ENCODE assay signal across 8 cellular contexts in the genomic region with DNA sequence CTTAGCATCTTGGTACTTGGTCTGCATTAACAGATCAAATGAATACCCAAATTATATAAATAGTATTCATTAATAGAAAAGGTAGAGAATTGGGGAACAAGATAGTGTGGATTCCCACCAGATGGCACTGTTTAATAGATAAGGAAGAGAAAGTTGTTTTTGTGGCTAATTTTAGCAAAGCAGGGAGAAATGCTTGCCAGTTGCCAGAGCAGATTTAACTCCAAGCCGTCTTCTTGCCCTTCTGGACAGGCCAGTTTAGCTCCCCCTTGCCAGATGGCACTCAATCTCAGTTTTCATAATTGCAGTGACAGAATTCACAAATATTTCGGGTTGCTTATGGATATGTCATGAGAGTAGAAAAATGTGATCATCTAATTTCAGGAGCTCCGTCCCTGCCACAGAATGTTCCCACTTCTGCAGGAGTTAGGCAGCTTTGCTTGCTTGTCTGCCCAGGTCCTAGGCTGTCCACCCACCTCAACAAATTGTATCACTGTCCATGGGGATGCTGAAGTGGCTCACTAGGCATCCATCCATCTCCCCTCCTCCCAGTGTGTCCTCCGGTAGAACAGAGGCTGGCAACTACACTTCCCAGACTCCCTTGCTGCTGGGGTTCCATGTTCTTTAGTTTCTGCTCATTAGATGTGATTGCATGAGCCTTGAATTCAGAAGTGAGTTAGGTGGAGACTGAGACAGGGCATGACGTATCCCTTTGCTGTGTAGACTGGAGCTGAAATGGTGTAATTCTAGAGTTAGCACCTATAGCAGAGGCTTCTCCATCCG.
DNase-seq lines count a peak whose midpoint lies in the region; ATAC-seq and TF ChIP-seq lines count a peak whose summit lies in the region.

No MANE protein-coding gene starts in this region.

- no peaks in the 10 kb centered on the region for H3K9me3 ChIP-seq in MM.1S (replicated peaks; ENCODE audit: insufficient read depth, low read length)
- H3K9me3 ChIP-seq in subcutaneous abdominal adipose tissue (ENCODE audit: control insufficient read depth in 5 of 5, low read length in 5 of 5), result no peaks in the 10 kb centered on the region

- no peaks in the 10 kb centered on the region for H3F3A ChIP-seq in MM.1S (ENCODE audit: insufficient read depth, low read length)

- H3K4me1 ChIP-seq in MM.1S (ENCODE audit: low read length) (no peaks in the 10 kb centered on the region), subcutaneous abdominal adipose tissue (ENCODE audit: control insufficient read depth in 5 of 5, insufficient read depth in 5 of 5, low read length in 5 of 5) (peaks cover 0 to 11% (median 9%) of the 10 kb centered on the region in 5 donors)

- DNase-seq in DMS 273 (lab: John Stamatoyannopoulos, UW; ENCODE audit: unreplicated experiment), result peak; percentile 86
- DNase-seq in MM.1S, result peak; percentile 31
- peak; percentile 65 for DNase-seq in amniotic epithelial cell (ENCODE audit: low read depth)
- peak; percentile 31 for DNase-seq in hepatic stellate cell (ENCODE audit: low spot score)
- no peak for DNase-seq in activated naive CD4-positive, alpha-beta T cell treated with anti-CD3 and anti-CD28 coated beads, Interleukin-2, amount 10 ng/mL, durations not matched to agents 7 days and 5 days

- H3K79me2 ChIP-seq in MM.1S (ENCODE audit: low read length), result no peaks in the 10 kb centered on the region

- H3K36me3 ChIP-seq in MM.1S (replicated peaks; ENCODE audit: insufficient read depth, low read length), result no peaks in the 10 kb centered on the region
- no peaks in the 10 kb centered on the region for H3K36me3 ChIP-seq in subcutaneous abdominal adipose tissue (ENCODE audit: control insufficient read depth in 5 of 5, insufficient read depth in 5 of 5, low read length in 5 of 5)

- no peak overlapping the region for H3K4me3 ChIP-seq in MM.1S (ENCODE audit: low read length)
- H3K4me3 ChIP-seq in subcutaneous abdominal adipose tissue (ENCODE audit: low read depth in 1 of 5, low read length in 5 of 5), result peak overlapping the region; percentile 39 to 74 (median 61)

- H3K9ac ChIP-seq in MM.1S (ENCODE audit: low read length), result no peak overlapping the region
- H3K9ac ChIP-seq in subcutaneous abdominal adipose tissue (ENCODE audit: low read length in 5 of 5), result peak overlapping the region in 2 of 5 donors; percentile 4 to 13

- no peaks in the 10 kb centered on the region for H3K36me3 Mint-ChIP-seq in activated naive CD4-positive, alpha-beta T cell treated with anti-CD3 and anti-CD28 coated beads, Interleukin-2, amount 10 ng/mL, durations not matched to agents 7 days and 5 days

- ATAC-seq in GM19467 (IDR thresholded peaks at IDR 0.05; ENCODE audit: unreplicated experiment) (no peak), HG03457 (IDR thresholded peaks at IDR 0.05; ENCODE audit: unreplicated experiment) (no peak)

- H3K4me1 Mint-ChIP-seq in activated naive CD4-positive, alpha-beta T cell treated with anti-CD3 and anti-CD28 coated beads, Interleukin-2, amount 10 ng/mL, durations not matched to agents 7 days and 5 days, result no peaks in the 10 kb centered on the region

- no peaks in the 10 kb centered on the region for H3K27me3 ChIP-seq in MM.1S (replicated peaks; ENCODE audit: insufficient read depth, low read length)
- peaks cover 0 to 4% (median 0%) of the 10 kb centered on the region in 5 donors for H3K27me3 ChIP-seq in subcutaneous abdominal adipose tissue (ENCODE audit: control insufficient read depth in 5 of 5, insufficient read depth in 4 of 5, low read length in 5 of 5)

- H3K4me3 Mint-ChIP-seq in activated naive CD4-positive, alpha-beta T cell treated with anti-CD3 and anti-CD28 coated beads, Interleukin-2, amount 10 ng/mL, durations not matched to agents 7 days and 5 days, result no peak overlapping the region

- H4K20me1 ChIP-seq in MM.1S (ENCODE audit: insufficient read depth, low read length), result no peaks in the 10 kb centered on the region

- CTCF ChIA-PET in activated naive CD4-positive, alpha-beta T cell treated with anti-CD3 and anti-CD28 coated beads, Interleukin-2, amount 10 ng/mL, durations not matched to agents 7 days and 5 days (lab: Charles Lee), result interaction anchor here (0.7 to 3.5 kb wide), 4 partner anchors 23 to 246 kb away, joined by 3 to 10 read pairs (median 7); no protein-coding TSS in a partner anchor

- peak; percentile 40 for TF ChIP-seq CTCF in MM.1S (IDR thresholded peaks at IDR 0.05; ENCODE audit: low read length)

- H3K4me2 ChIP-seq in MM.1S (ENCODE audit: low read depth, low read length), result no peak overlapping the region

- H3K27me3 Mint-ChIP-seq in activated naive CD4-positive, alpha-beta T cell treated with anti-CD3 and anti-CD28 coated beads, Interleukin-2, amount 10 ng/mL, durations not matched to agents 7 days and 5 days, result peaks cover 20% of the 10 kb centered on the region

- H3K27ac Mint-ChIP-seq in activated naive CD4-positive, alpha-beta T cell treated with anti-CD3 and anti-CD28 coated beads, Interleukin-2, amount 10 ng/mL, durations not matched to agents 7 days and 5 days, result no peak overlapping the region

- no peak overlapping the region for H2AFZ ChIP-seq in MM.1S (ENCODE audit: low read length)

- H3K9me3 Mint-ChIP-seq in activated naive CD4-positive, alpha-beta T cell treated with anti-CD3 and anti-CD28 coated beads, Interleukin-2, amount 10 ng/mL, durations not matched to agents 7 days and 5 days, result no peaks in the 10 kb centered on the region

- H3K27ac ChIP-seq in MM.1S (ENCODE audit: low read length) (no peak overlapping the region), subcutaneous abdominal adipose tissue (ENCODE audit: low read depth, low read length) (peak overlapping the region; percentile 13)

- no peaks in the 10 kb centered on the region for H3K9me2 ChIP-seq in MM.1S (replicated peaks; ENCODE audit: insufficient read depth, low read length)
